In genomic region chr7:128091106-128091505, GRCh38 we compare ENCODE assay signal across 15 cellular contexts. TPM values are rescaled to one million over a fixed set of nuclear protein-coding genes. Genes with fewer than 3 reads are reported as not detected.
DNase-seq lines count a peak whose midpoint lies in the region; ATAC-seq and TF ChIP-seq lines count a peak whose summit lies in the region.
"Had no signal": no experiment of that assay in that cellular context is flagged by ENCODE, and none has a peak within 500 bp of the region (broad histone marks: within the 10 kb centered on the region; RNA-seq: fewer than 3 reads in every experiment).

No MANE protein-coding gene starts in this region.

- no peaks in the 10 kb centered on the region for H3K27me3 Mint-ChIP-seq in Calu3 (ENCODE audit: unreplicated experiment)
- H3K27me3 Mint-ChIP-seq in HFFc6 (ENCODE audit: insufficient read depth): peaks cover 10% of the 10 kb centered on the region
- H3K27me3 Mint-ChIP-seq in endothelial cell (ENCODE audit: unreplicated experiment): peaks cover 18% of the 10 kb centered on the region

- H3K4me3 Mint-ChIP-seq in Calu3 (ENCODE audit: low read depth, unreplicated experiment): no peak overlapping the region
- H3K4me3 Mint-ChIP-seq in HFFc6: no peak overlapping the region
- peak overlapping the region; percentile 20 for H3K4me3 Mint-ChIP-seq in endothelial cell (ENCODE audit: unreplicated experiment)
- no peak overlapping the region for H3K4me3 Mint-ChIP-seq in stimulated activated effector memory CD8-positive, alpha-beta T cell treated with anti-CD3 and anti-CD28 coated beads, Interleukin-12 subunit alpha, Interleukin-12 subunit beta, amount 100 ng/mL, for 72 hours
- H3K4me3 Mint-ChIP-seq: CD8-positive, alpha-beta T cell; H9 had no signal

- ATAC-seq in stimulated activated effector memory CD8-positive, alpha-beta T cell treated with anti-CD3 and anti-CD28 coated beads, Interleukin-12 subunit alpha, Interleukin-12 subunit beta, amount 100 ng/mL, for 72 hours: no peak
- ATAC-seq: CD8-positive, alpha-beta T cell had no signal

- intact Hi-C loops in Calu3 (cut with micrococcal nuclease; ENCODE audit: unreplicated experiment): no loop called here

- no peaks in the 10 kb centered on the region for H3K4me1 Mint-ChIP-seq in Calu3 (ENCODE audit: low read depth, unreplicated experiment)
- peaks cover 14% of the 10 kb centered on the region for H3K4me1 Mint-ChIP-seq in HFFc6 (ENCODE audit: low read depth)
- peaks cover 13% of the 10 kb centered on the region for H3K4me1 Mint-ChIP-seq in endothelial cell (ENCODE audit: unreplicated experiment)
- H3K4me1 Mint-ChIP-seq in stimulated activated effector memory CD8-positive, alpha-beta T cell treated with anti-CD3 and anti-CD28 coated beads, Interleukin-12 subunit alpha, Interleukin-12 subunit beta, amount 100 ng/mL, for 72 hours: peaks cover 10% of the 10 kb centered on the region
- H3K4me1 Mint-ChIP-seq: H9 had no signal

- H3K36me3 Mint-ChIP-seq in Calu3 (ENCODE audit: insufficient read depth, unreplicated experiment): peaks cover 59% of the 10 kb centered on the region
- H3K36me3 Mint-ChIP-seq in HFFc6 (ENCODE audit: low read depth): peaks cover 28% of the 10 kb centered on the region
- H3K36me3 Mint-ChIP-seq in endothelial cell (ENCODE audit: low read depth, unreplicated experiment): peaks cover 55% of the 10 kb centered on the region
- H3K36me3 Mint-ChIP-seq in stimulated activated effector memory CD8-positive, alpha-beta T cell treated with anti-CD3 and anti-CD28 coated beads, Interleukin-12 subunit alpha, Interleukin-12 subunit beta, amount 100 ng/mL, for 72 hours: peaks cover 90% of the 10 kb centered on the region

- CTCF ChIA-PET in Calu3 (lab: Charles Lee): no interaction called here

- DNase-seq in Calu3: no peak
- DNase-seq in HFFc6: no peak
- no peak for DNase-seq in endothelial cell (ENCODE audit: low spot score)
- no peak for DNase-seq in stimulated activated effector memory CD8-positive, alpha-beta T cell treated with anti-CD3 and anti-CD28 coated beads, Interleukin-12 subunit alpha, Interleukin-12 subunit beta, amount 100 ng/mL, for 72 hours (ENCODE audit: low spot score in 2 of 2)
- no peak for DNase-seq in NCI-H2029 (lab: John Stamatoyannopoulos, UW)
- no peak for DNase-seq in NCI-H2171 (lab: John Stamatoyannopoulos, UW)
- no peak for DNase-seq in globus pallidus (ENCODE audit: low spot score)
- DNase-seq: CD8-positive, alpha-beta T cell; DMS79; H9; NCI-H1417 treated with DMSO at 0.1 percent for 48 hours; NCI-H1930; NCI-H510A; NCI-H774 had no signal

- TF ChIP-seq CTCF in Calu3 (IDR thresholded peaks at IDR 0.05; ENCODE audit: unreplicated experiment): no peak
- no peak for TF ChIP-seq CTCF in HFFc6 (IDR thresholded peaks at IDR 0.05)
- TF ChIP-seq CTCF in endothelial cell (IDR thresholded peaks at IDR 0.05; ENCODE audit: unreplicated experiment): no peak

- no TSS peak for BruUV-seq in Calu3 (replicated peaks; lab: Mats Ljungman, UMichigan)

- H3K27ac Mint-ChIP-seq in Calu3 (ENCODE audit: unreplicated experiment): peak overlapping the region; percentile 8
- peak overlapping the region; percentile 48 for H3K27ac Mint-ChIP-seq in HFFc6
- peak overlapping the region; percentile 45 for H3K27ac Mint-ChIP-seq in endothelial cell (ENCODE audit: unreplicated experiment)
- peak overlapping the region; percentile 27 for H3K27ac Mint-ChIP-seq in stimulated activated effector memory CD8-positive, alpha-beta T cell treated with anti-CD3 and anti-CD28 coated beads, Interleukin-12 subunit alpha, Interleukin-12 subunit beta, amount 100 ng/mL, for 72 hours
- H3K27ac Mint-ChIP-seq: CD8-positive, alpha-beta T cell had no signal

- H3K9me3 Mint-ChIP-seq in Calu3 (ENCODE audit: low read depth, unreplicated experiment): no peaks in the 10 kb centered on the region
- no peaks in the 10 kb centered on the region for H3K9me3 Mint-ChIP-seq in HFFc6
- no peaks in the 10 kb centered on the region for H3K9me3 Mint-ChIP-seq in endothelial cell (ENCODE audit: unreplicated experiment)
- H3K9me3 Mint-ChIP-seq in stimulated activated effector memory CD8-positive, alpha-beta T cell treated with anti-CD3 and anti-CD28 coated beads, Interleukin-12 subunit alpha, Interleukin-12 subunit beta, amount 100 ng/mL, for 72 hours: no peaks in the 10 kb centered on the region
- H3K9me3 Mint-ChIP-seq: CD8-positive, alpha-beta T cell; H9 had no signal

RNA-seq across cellular contexts. Expression of gene LRRC4, which starts 59.9 kb away (rescaled TPM):
- total RNA-seq in Calu3 (2022): not detected in 2 replicates
- total RNA-seq in HFFc6 (2021; fragmentation: NEBNext Ultra II Directional; extraction: Animal tissue kit (Norgen Biotek cat#: 25700)): 1 to 10 TPM; 1.1 to 2.3 (median 1.5) TPM
- 297 TPM for total RNA-seq in endothelial cell (ENCODE audit: unreplicated experiment)
- total RNA-seq: SK-MEL-5 had no signal

Comparison
In these comparisons a context has a peak if more than half of its experiments do, and no peak if none do; other contexts are left out.
1. RNA of gene LRRC4, which starts 59.9 kb away (total RNA-seq): 297 TPM in endothelial cell (single experiment); 1.1 to 2.3 TPM in HFFc6 and not detected in Calu3; every median in the first group is over 10 times any median in the second.
2. Peak in every context shown above with its lines, with median percentiles within 50 percentile points of each other: H3K27ac Mint-ChIP-seq.